In genomic region chr10:104659809-104660208, GRCh38 we compare ENCODE assay signal across 30 cellular contexts. TPM values are rescaled to one million over a fixed set of nuclear protein-coding genes. Genes with fewer than 3 reads are reported as not detected.
A peak's percentile ranks its signal among the peaks of the same experiment; 100 is the strongest.
DNase-seq lines count a peak whose midpoint lies in the region; ATAC-seq, FAIRE-seq and TF ChIP-seq lines count a peak whose summit lies in the region.
"Had no signal": no experiment of that assay in that cellular context is flagged by ENCODE, and none has a peak within 500 bp of the region (broad histone marks: within the 10 kb centered on the region; RNA-seq: fewer than 3 reads in every experiment).

No MANE protein-coding gene starts in this region.

- WGBS in esophagus muscularis mucosa = 76% methylated on average over 4 of the region's 4 CpGs
- WGBS in lower leg skin, 2 donors = 56 to 63% methylated on average over 4 of the region's 4 CpGs

- no peak overlapping the region for H3K9ac ChIP-seq in neural progenitor cell
- H3K9ac ChIP-seq: BLaER1 had no signal

- CTCF ChIA-PET in HEK293 (lab: Yijun Ruan, JAX) = interaction anchor here (0.6 kb wide), 1 partner anchor 247 kb away, joined by 3 read pairs; no protein-coding TSS in a partner anchor

- no peak for TF ChIP-seq EP300 in esophagus muscularis mucosa (IDR thresholded peaks at IDR 0.05)

- no peak overlapping the region for H3K4me3 ChIP-seq in HEK293 (ENCODE audit: low read depth, low read length)
- no peak overlapping the region for H3K4me3 ChIP-seq in esophagus muscularis mucosa
- no peak overlapping the region for H3K4me3 ChIP-seq in neural progenitor cell
- no peak overlapping the region for H3K4me3 ChIP-seq in lower leg skin (ENCODE audit: low read depth, poor library complexity, severe bottlenecking)
- H3K4me3 ChIP-seq: BLaER1, GM12878 had no signal

- no peak overlapping the region for H3K27ac Mint-ChIP-seq in neural progenitor cell
- H3K27ac Mint-ChIP-seq: CD14-positive monocyte; CD4-positive, alpha-beta memory T cell; CD4-positive, CD25-positive, alpha-beta regulatory T cell; CD8-positive, alpha-beta memory T cell had no signal

- H3K4me3 Mint-ChIP-seq in neural progenitor cell = no peak overlapping the region
- H3K4me3 Mint-ChIP-seq: CD14-positive monocyte; CD4-positive, alpha-beta memory T cell; CD4-positive, CD25-positive, alpha-beta regulatory T cell; CD8-positive, alpha-beta memory T cell had no signal

- H3K4me1 ChIP-seq in HEK293 (ENCODE audit: control insufficient read depth, insufficient read depth, low read length) (no peaks in the 10 kb centered on the region), esophagus muscularis mucosa (peaks cover 0 to 16% (median 11%) of the 10 kb centered on the region in 4 donors), neural progenitor cell (peaks cover 39% of the 10 kb centered on the region)
- H3K4me1 ChIP-seq: BE2C, BLaER1 had no signal

- H3K79me2 ChIP-seq in neural progenitor cell (ENCODE audit: low read depth) = no peaks in the 10 kb centered on the region

- no peak for FAIRE-seq in HTR-8/SVneo (lab: Jason Lieb, UNC)
- FAIRE-seq: A204.1, GM12878, GM12892, GM18507 had no signal

- intact Hi-C loops in esophagus muscularis mucosa (cut with DNase I) (no loop called here), lower leg skin (cut with DNase I; ENCODE audit: low total_unique reads) (no loop called here)

- H3K27me3 Mint-ChIP-seq in neural progenitor cell (ENCODE audit: insufficient read depth, low read depth) = peaks cover 3% of the 10 kb centered on the region

- no peaks in the 10 kb centered on the region for H3K36me3 ChIP-seq in HEK293 (ENCODE audit: control insufficient read depth in 2 of 2, insufficient read depth in 1 of 2, low read length in 2 of 2)
- no peaks in the 10 kb centered on the region for H3K36me3 ChIP-seq in esophagus muscularis mucosa
- no peaks in the 10 kb centered on the region for H3K36me3 ChIP-seq in neural progenitor cell
- H3K36me3 ChIP-seq: BE2C, BLaER1 had no signal

- H2AFZ ChIP-seq in neural progenitor cell (replicated peaks) = no peak overlapping the region

- no peak for TF ChIP-seq POLR2A in esophagus muscularis mucosa (IDR thresholded peaks at IDR 0.05; ENCODE audit: low read depth)
- no peak for TF ChIP-seq POLR2A in lower leg skin (IDR thresholded peaks at IDR 0.05)

- no peaks in the 10 kb centered on the region for H3K36me3 Mint-ChIP-seq in neural progenitor cell
- H3K36me3 Mint-ChIP-seq: CD14-positive monocyte; CD4-positive, alpha-beta memory T cell; CD4-positive, CD25-positive, alpha-beta regulatory T cell; CD8-positive, alpha-beta memory T cell had no signal

- ATAC-seq in GM19397 (IDR thresholded peaks at IDR 0.05; ENCODE audit: unreplicated experiment) = no peak
- ATAC-seq: GM12878 had no signal

- H3K9me3 ChIP-seq in HEK293 (ENCODE audit: control insufficient read depth, insufficient read depth, low read depth, low read length) (no peaks in the 10 kb centered on the region), esophagus muscularis mucosa (no peaks in the 10 kb centered on the region), neural progenitor cell (ENCODE audit: low read depth) (no peaks in the 10 kb centered on the region)
- H3K9me3 ChIP-seq: BE2C, BLaER1 had no signal

- H3K4me1 Mint-ChIP-seq in neural progenitor cell = peaks cover 42% of the 10 kb centered on the region
- H3K4me1 Mint-ChIP-seq: CD14-positive monocyte; CD4-positive, alpha-beta memory T cell; CD4-positive, CD25-positive, alpha-beta regulatory T cell; CD8-positive, alpha-beta memory T cell had no signal

- H3K27ac ChIP-seq in HEK293 (ENCODE audit: extremely low read depth, low read depth, low read length) (no peak overlapping the region), esophagus muscularis mucosa (replicated peaks in 1 of 4) (no peak overlapping the region), neural progenitor cell (no peak overlapping the region)
- H3K27ac ChIP-seq: BLaER1 had no signal

- H3K9me3 Mint-ChIP-seq in neural progenitor cell = no peaks in the 10 kb centered on the region
- H3K9me3 Mint-ChIP-seq: CD4-positive, alpha-beta memory T cell; CD8-positive, alpha-beta memory T cell had no signal

- H3K27me3 ChIP-seq in esophagus muscularis mucosa = no peaks in the 10 kb centered on the region
- H3K27me3 ChIP-seq in neural progenitor cell = no peaks in the 10 kb centered on the region
- H3K27me3 ChIP-seq: BE2C, BLaER1 had no signal

- TF ChIP-seq CTCF in HEK293 (tag by site-specific recombination; IDR thresholded peaks at IDR 0.05) = no peak
- TF ChIP-seq CTCF in esophagus muscularis mucosa (IDR thresholded peaks at IDR 0.05) = no peak
- TF ChIP-seq CTCF in neural progenitor cell (IDR thresholded peaks at IDR 0.05) = no peak
- no peak for TF ChIP-seq CTCF in lower leg skin (IDR thresholded peaks at IDR 0.05)

- H3F3A ChIP-seq in neural progenitor cell (ENCODE audit: low read depth) = peaks cover 15% of the 10 kb centered on the region

- DNase-seq in esophagus muscularis mucosa (ENCODE audit: extremely low spot score) (peak; percentile 85), neural progenitor cell (ENCODE audit: low spot score) (no peak), HTR-8/SVneo (ENCODE audit: insufficient read length, low spot score) (no peak), lower leg skin (ENCODE audit: low spot score in 2 of 2) (no peak)
- DNase-seq: 8988T; ACHN; BE2C; C1 segment of cervical spinal cord; CD4-positive, alpha-beta memory T cell; CD4-positive, CD25-positive, alpha-beta regulatory T cell; CD8-positive, alpha-beta memory T cell; COR-L47; DMS 273 treated with DMSO at 0.1 percent for 48 hours; DMS153; DMS53; DMS79; DND-41; EL; GDM1 had no signal

- H3K4me2 ChIP-seq in neural progenitor cell = peak overlapping the region; percentile 43
- H3K4me2 ChIP-seq: BLaER1 had no signal

- POLR2A ChIA-PET in HEK293 (lab: Yijun Ruan, JAX) = no interaction called here

- no peaks in the 10 kb centered on the region for H4K20me1 ChIP-seq in neural progenitor cell (ENCODE audit: low read depth)
- H4K20me1 ChIP-seq: BLaER1 had no signal

TF ChIP-seq in HEK293, 187 proteins besides CTCF, POLR2A, EP300 and RAD21:
- TF ChIP-seq GLIS1 (tag by site-specific recombination; IDR thresholded peaks at IDR 0.05) = peak; percentile 19; the same call in 1 of the 2 replicates
- no peak for TF ChIP-seq PRDM10 (tag by site-specific recombination; IDR thresholded peaks at IDR 0.05)

RNA-seq across cellular contexts. Expression of gene SORCS3, which starts 18.7 kb away (rescaled TPM):
- total RNA-seq in esophagus muscularis mucosa (under 1 TPM; 0.26 to 0.50 (median 0.41) TPM), neural progenitor cell (ENCODE audit: low replicate concordance) (0.26 and 0.34 TPM in 2 replicates), lower leg skin (under 1 TPM in 3 of 4 donors, not detected in 1; 0.12 to 0.32 (median 0.15) TPM)
- total RNA-seq: A673; CD4-positive, CD25-positive, alpha-beta regulatory T cell; CD8-positive, alpha-beta memory T cell; Daoy; G401; GM12878 had no signal
